ENCODE assay signal across 8 cellular contexts in the genomic region with DNA sequence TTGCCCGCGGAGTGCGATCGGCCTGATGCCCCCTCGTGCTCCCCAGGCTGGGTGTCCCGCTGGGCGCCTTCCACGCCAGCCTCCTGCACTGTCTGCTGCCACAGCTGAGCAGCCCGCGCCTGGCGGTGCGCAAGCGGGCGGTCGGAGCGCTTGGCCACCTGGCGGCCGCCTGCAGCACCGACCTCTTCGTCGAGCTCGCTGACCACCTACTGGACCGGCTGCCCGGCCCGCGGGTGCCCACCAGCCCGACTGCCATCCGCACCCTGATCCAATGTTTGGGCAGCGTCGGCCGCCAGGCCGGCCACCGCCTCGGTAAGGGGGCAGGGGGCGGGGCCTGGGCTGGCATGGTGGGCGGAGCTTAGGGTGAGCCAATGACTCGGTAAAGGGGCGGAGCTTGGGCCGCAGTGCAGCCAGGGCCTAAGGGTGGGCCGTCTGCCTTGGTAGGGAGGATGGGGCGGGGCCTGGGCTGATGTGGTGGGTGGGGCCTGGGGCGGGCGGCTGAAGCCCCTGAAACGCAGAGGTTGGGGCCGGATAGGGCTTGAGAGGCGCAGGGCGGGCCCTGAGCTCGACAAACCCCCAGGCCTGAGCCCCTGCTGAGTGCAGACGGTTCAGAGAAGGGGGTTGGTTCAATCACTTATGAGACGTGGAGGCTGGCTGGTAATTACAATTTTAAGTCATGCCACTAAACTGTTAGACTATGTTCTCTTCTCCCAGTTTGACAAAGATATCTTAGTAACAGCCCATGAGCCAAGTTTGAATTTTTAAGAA. TPM values are rescaled to one million over a fixed set of nuclear protein-coding genes. Genes with fewer than 3 reads are reported as not detected.
DNase-seq lines count a peak whose midpoint lies in the region; ATAC-seq, FAIRE-seq and TF ChIP-seq lines count a peak whose summit lies in the region.

No MANE protein-coding gene starts in this region.

- H3K27me3 ChIP-seq in breast epithelium: no peaks in the 10 kb centered on the region
- H3K27me3 ChIP-seq in small intestine (ENCODE audit: control insufficient read depth in 2 of 2, insufficient read depth in 2 of 2, low read length in 2 of 2): no peaks in the 10 kb centered on the region

- intact Hi-C loops in breast epithelium (cut with DNase I; ENCODE audit: low total_unique reads): no loop called here

- no peaks in the 10 kb centered on the region for H3K9me3 Mint-ChIP-seq in immature natural killer cell

- H3K36me3 Mint-ChIP-seq in immature natural killer cell: no peaks in the 10 kb centered on the region

- peak overlapping the region; percentile 78 for H3K27ac ChIP-seq in VCaP
- peak overlapping the region; percentile 79 to 83 for H3K27ac ChIP-seq in breast epithelium
- H3K27ac ChIP-seq in small intestine (ENCODE audit: low read depth in 1 of 2, low read length in 1 of 2): peak overlapping the region in 1 of 2 donors; percentile 59

- H3K36me3 ChIP-seq in breast epithelium: no peaks in the 10 kb centered on the region
- no peaks in the 10 kb centered on the region for H3K36me3 ChIP-seq in small intestine (ENCODE audit: control insufficient read depth in 2 of 2, insufficient read depth in 2 of 2, low read length in 2 of 2)

- peak; percentile 84 to 93 (median 85) for DNase-seq in NCI-H1417 (lab: John Stamatoyannopoulos, UW)
- DNase-seq in breast epithelium (ENCODE audit: low spot score in 2 of 2): peak; percentile 91 to 92
- peak; percentile 96 to 97 (median 97) for DNase-seq in immature natural killer cell
- DNase-seq in small intestine: peak; percentile 89
- no peak for DNase-seq in NCI-H446 (lab: John Stamatoyannopoulos, UW)

- peaks cover 5 to 9% of the 10 kb centered on the region in 2 donors for H3K4me1 Mint-ChIP-seq in immature natural killer cell

- peak overlapping the region; percentile 64 to 80 (median 77) for H3K4me3 Mint-ChIP-seq in immature natural killer cell

- peak; percentile 13 for TF ChIP-seq POLR2A in breast epithelium (IDR thresholded peaks at IDR 0.05)

- peak overlapping the region; percentile 60 to 83 (median 66) for H3K27ac Mint-ChIP-seq in immature natural killer cell

- 1% methylated on average over 45 to 50 of the region's 50 CpGs for WGBS in small intestine, 3 donors

- FAIRE-seq in small intestine (lab: Jason Lieb, UNC): no peak

- H3K4me1 ChIP-seq in breast epithelium (no peaks in the 10 kb centered on the region), small intestine (ENCODE audit: control insufficient read depth in 2 of 2, insufficient read depth in 1 of 2, low read depth in 1 of 2, low read length in 1 of 2) (no peaks in the 10 kb centered on the region)

- ATAC-seq in HG02678 (IDR thresholded peaks at IDR 0.05; ENCODE audit: unreplicated experiment): peak; percentile 98

- peak; percentile 89 for TF ChIP-seq CTCF in GM12873 (IDR thresholded peaks at IDR 0.05; ENCODE audit: insufficient read depth, low read depth, low read length, missing control alignments)
- peak; percentile 83 for TF ChIP-seq CTCF in VCaP (conservative IDR thresholded peaks at IDR 0.05)
- TF ChIP-seq CTCF in breast epithelium (IDR thresholded peaks at IDR 0.05): peak; percentile 93 to 99 (median 96)

- H3K9me3 ChIP-seq in breast epithelium (no peaks in the 10 kb centered on the region), small intestine (ENCODE audit: control insufficient read depth, low read depth) (no peaks in the 10 kb centered on the region)

- H3K27me3 Mint-ChIP-seq in immature natural killer cell (ENCODE audit: low read depth in 3 of 3): peaks cover 0 to 8% (median 4%) of the 10 kb centered on the region in 3 donors

- H3K4me3 ChIP-seq in breast epithelium (peak overlapping the region; percentile 56 to 79 (median 65)), small intestine (ENCODE audit: low read depth in 1 of 2, low read length in 2 of 2) (peak overlapping the region; percentile 55 to 59)

RNA-seq across cellular contexts. Expression of gene CAND2, which starts 13.7 kb away (rescaled TPM):
- 1 to 10 TPM; 1.8 to 5.6 (median 4.7) TPM for total RNA-seq in breast epithelium
- 1 to 10 TPM in 1 of 3 donors, under 1 TPM in 1, not detected in 1; 0.32 to 1.3 TPM for polyA plus RNA-seq in immature natural killer cell
- polyA plus RNA-seq in small intestine: 1 to 10 TPM in 1 of 3 donors, under 1 TPM in 1, not detected in 1; 0.27 to 1.5 TPM

RNA-seq across cellular contexts. Expression of gene RPL32, which starts 31.2 kb away (rescaled TPM):
- 1,000 to 10,000 TPM in 1 of 3 donors, 100 to 1,000 TPM in 2; 945 to 1,485 (median 950) TPM for total RNA-seq in breast epithelium
- polyA plus RNA-seq in immature natural killer cell (1,000 to 10,000 TPM in 2 of 3 donors, 100 to 1,000 TPM in 1; 525 to 1,812 (median 1,173) TPM), small intestine (1,000 to 10,000 TPM; 1,296 to 2,718 (median 2,379) TPM)

RNA-seq across cellular contexts. Expression of gene TMEM40, which starts 51.1 kb away (rescaled TPM):
- total RNA-seq in breast epithelium: 1 to 10 TPM in 1 of 3 donors, under 1 TPM in 1, not detected in 1; 0.33 to 1.8 TPM
- polyA plus RNA-seq in immature natural killer cell (1 to 10 TPM in 2 of 3 donors, not detected in 1; 3.3 to 7.0 TPM), small intestine (under 1 TPM in 1 of 3 donors, not detected in 2; 0.25 TPM)

Comparison
In these comparisons a context has a peak if more than half of its experiments do, and no peak if none do; other contexts are left out.
1. DNase-seq: peak in NCI-H1417 (3 of 3), breast epithelium (2 of 2), immature natural killer cell (3 of 3) and small intestine (single experiment); none in NCI-H446 (0 of 2).
2. Peak in every context shown above with its lines, with median percentiles within 50 percentile points of each other: CTCF ChIP-seq.